Comparison of ENCODE assay signal across 6 cellular contexts in the genomic region with DNA sequence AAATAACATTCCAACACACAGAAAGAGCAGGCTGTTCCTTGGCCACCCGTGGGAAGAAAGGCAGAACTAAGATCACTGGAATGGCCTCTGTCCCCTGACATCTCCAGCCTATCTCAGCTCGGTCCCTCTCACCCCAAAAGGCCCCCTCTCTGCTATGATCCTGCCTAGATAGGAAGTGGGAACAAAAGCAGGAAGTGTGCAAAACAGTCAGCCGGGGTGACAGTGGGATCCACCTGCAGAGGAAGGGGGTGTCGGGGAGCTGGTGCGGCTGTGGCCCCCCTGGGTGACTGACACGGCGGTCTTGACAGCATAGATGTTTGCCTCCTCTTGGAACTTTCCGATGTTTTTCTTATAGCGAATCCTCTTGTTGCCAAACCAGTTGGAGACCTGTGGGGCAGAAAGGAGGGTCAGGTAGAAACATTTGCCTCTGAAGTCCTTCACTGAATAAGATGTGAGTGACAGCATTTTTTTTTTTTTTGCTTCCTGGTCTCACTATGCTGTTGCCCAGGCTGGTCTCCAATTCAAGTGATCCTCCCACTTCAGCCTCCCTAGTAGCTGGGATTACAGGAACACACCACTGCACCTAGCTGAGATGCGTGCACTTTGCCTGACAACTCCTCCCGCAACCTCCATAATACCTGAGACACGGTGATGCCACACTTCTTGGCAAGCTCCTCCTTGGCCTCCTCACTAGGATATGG. TPM values are rescaled to one million over a fixed set of nuclear protein-coding genes. Genes with fewer than 3 reads are reported as not detected.
DNase-seq lines count a peak whose midpoint lies in the region; ATAC-seq and TF ChIP-seq lines count a peak whose summit lies in the region.

No MANE protein-coding gene starts in this region.

- H3K36me3 Mint-ChIP-seq in CD4-positive, CD25-positive, alpha-beta regulatory T cell, result peaks cover 25% of the 10 kb centered on the region
- peaks cover 22% of the 10 kb centered on the region for H3K36me3 Mint-ChIP-seq in WTC11
- H3K36me3 Mint-ChIP-seq in naive B cell, result peaks cover 16 to 35% of the 10 kb centered on the region in 2 donors

- TF ChIP-seq CTCF in WTC11 (IDR thresholded peaks at IDR 0.05), result no peak

- peaks cover 30% of the 10 kb centered on the region for H3K36me3 ChIP-seq in CD4-positive, CD25-positive, alpha-beta regulatory T cell (ENCODE audit: control insufficient read depth, insufficient read depth, low read length)

- DNase-seq in CD4-positive, CD25-positive, alpha-beta regulatory T cell, result no peak
- DNase-seq in WTC11 (ENCODE audit: low spot score) (no peak), naive B cell (no peak), NCI-H146 (lab: John Stamatoyannopoulos, UW) (no peak), HCEC 1CT (no peak)
- no peak for DNase-seq in stimulated activated CD8-positive, alpha-beta memory T cell treated with anti-CD3 and anti-CD28 coated beads, Interleukin-4, amount 100 ng/mL, for 48 hours

- H3K27ac ChIP-seq in CD4-positive, CD25-positive, alpha-beta regulatory T cell (ENCODE audit: insufficient read depth, low read length, poor library complexity, severe bottlenecking), result peak overlapping the region; percentile 67

- H3K9me3 ChIP-seq in CD4-positive, CD25-positive, alpha-beta regulatory T cell (ENCODE audit: control insufficient read depth in 2 of 2, low read length in 2 of 2), result no peaks in the 10 kb centered on the region

- peaks cover 56% of the 10 kb centered on the region for H3K4me1 ChIP-seq in CD4-positive, CD25-positive, alpha-beta regulatory T cell (ENCODE audit: control insufficient read depth, insufficient read depth, low read length, poor library complexity, severe bottlenecking)

- no peaks in the 10 kb centered on the region for H3K9me3 Mint-ChIP-seq in CD4-positive, CD25-positive, alpha-beta regulatory T cell
- H3K9me3 Mint-ChIP-seq in WTC11, result no peaks in the 10 kb centered on the region
- H3K9me3 Mint-ChIP-seq in naive B cell, result no peaks in the 10 kb centered on the region

- CTCF ChIA-PET in WTC11 (lab: Charles Lee), result no interaction called here

- no peak overlapping the region for H3K4me3 ChIP-seq in CD4-positive, CD25-positive, alpha-beta regulatory T cell (ENCODE audit: low read depth, low read length)

- H3K27me3 ChIP-seq in CD4-positive, CD25-positive, alpha-beta regulatory T cell (ENCODE audit: control insufficient read depth, insufficient read depth, low read length), result no peaks in the 10 kb centered on the region

- no peak for ATAC-seq in CD4-positive, CD25-positive, alpha-beta regulatory T cell (ENCODE audit: low read depth in 2 of 2)
- ATAC-seq in WTC11 (no peak), naive B cell (ENCODE audit: low read depth in 2 of 2) (no peak)

- H3K4me1 Mint-ChIP-seq in CD4-positive, CD25-positive, alpha-beta regulatory T cell, result peaks cover 6 to 51% (median 36%) of the 10 kb centered on the region in 4 donors
- H3K4me1 Mint-ChIP-seq in WTC11, result peaks cover 33% of the 10 kb centered on the region
- peaks cover 52 to 58% (median 55%) of the 10 kb centered on the region in 3 donors for H3K4me1 Mint-ChIP-seq in naive B cell

- peak overlapping the region; percentile 94 to 98 (median 96) for H3K4me3 Mint-ChIP-seq in CD4-positive, CD25-positive, alpha-beta regulatory T cell
- H3K4me3 Mint-ChIP-seq in WTC11, result 0 out of 2 replicates have a peak overlapping the region, but pooled peaks have one; percentile 6
- peak overlapping the region; percentile 65 to 97 (median 78) for H3K4me3 Mint-ChIP-seq in naive B cell

- POLR2A ChIA-PET in WTC11 (lab: Charles Lee), result no interaction called here

- peaks cover 4% of the 10 kb centered on the region for H3K27me3 Mint-ChIP-seq in CD4-positive, CD25-positive, alpha-beta regulatory T cell
- no peaks in the 10 kb centered on the region for H3K27me3 Mint-ChIP-seq in WTC11 (ENCODE audit: low read depth)
- H3K27me3 Mint-ChIP-seq in naive B cell, result no peaks in the 10 kb centered on the region

- peak overlapping the region; percentile 93 to 98 (median 95) for H3K27ac Mint-ChIP-seq in CD4-positive, CD25-positive, alpha-beta regulatory T cell
- peak overlapping the region; percentile 71 for H3K27ac Mint-ChIP-seq in WTC11
- H3K27ac Mint-ChIP-seq in naive B cell, result peak overlapping the region; percentile 79 to 95 (median 91)

TF ChIP-seq in WTC11, 78 proteins besides CTCF, POLR2A, EP300 and RAD21 (continues in another document):
- TF ChIP-seq CREM (CRISPR knock-in tag; IDR thresholded peaks at IDR 0.05) (no peak), ZBTB21 (CRISPR knock-in tag; IDR thresholded peaks at IDR 0.05; ENCODE audit: borderline replicate concordance) (no peak), ZNF263 (CRISPR knock-in tag; IDR thresholded peaks at IDR 0.05; ENCODE audit: low read depth) (no peak), NFYB (CRISPR knock-in tag; conservative IDR thresholded peaks at IDR 0.05; ENCODE audit: low read depth) (no peak), ZNF317 (CRISPR knock-in tag; IDR thresholded peaks at IDR 0.05; ENCODE audit: borderline replicate concordance, low read depth) (no peak), FOXP1 (CRISPR knock-in tag; IDR thresholded peaks at IDR 0.05; ENCODE audit: borderline replicate concordance) (no peak), TEAD4 (CRISPR knock-in tag; IDR thresholded peaks at IDR 0.05) (no peak), ZMAT4 (CRISPR knock-in tag; IDR thresholded peaks at IDR 0.05) (no peak), GTF2I (CRISPR knock-in tag; conservative IDR thresholded peaks at IDR 0.05) (no peak), ZNF425 (CRISPR knock-in tag; conservative IDR thresholded peaks at IDR 0.05) (no peak), SP1 (CRISPR knock-in tag; conservative IDR thresholded peaks at IDR 0.05) (no peak), OVOL2 (CRISPR knock-in tag; IDR thresholded peaks at IDR 0.05; ENCODE audit: borderline replicate concordance) (no peak), TCF7 (CRISPR knock-in tag; IDR thresholded peaks at IDR 0.05; ENCODE audit: low read depth) (no peak)
- TF ChIP-seq, protein P1, sequence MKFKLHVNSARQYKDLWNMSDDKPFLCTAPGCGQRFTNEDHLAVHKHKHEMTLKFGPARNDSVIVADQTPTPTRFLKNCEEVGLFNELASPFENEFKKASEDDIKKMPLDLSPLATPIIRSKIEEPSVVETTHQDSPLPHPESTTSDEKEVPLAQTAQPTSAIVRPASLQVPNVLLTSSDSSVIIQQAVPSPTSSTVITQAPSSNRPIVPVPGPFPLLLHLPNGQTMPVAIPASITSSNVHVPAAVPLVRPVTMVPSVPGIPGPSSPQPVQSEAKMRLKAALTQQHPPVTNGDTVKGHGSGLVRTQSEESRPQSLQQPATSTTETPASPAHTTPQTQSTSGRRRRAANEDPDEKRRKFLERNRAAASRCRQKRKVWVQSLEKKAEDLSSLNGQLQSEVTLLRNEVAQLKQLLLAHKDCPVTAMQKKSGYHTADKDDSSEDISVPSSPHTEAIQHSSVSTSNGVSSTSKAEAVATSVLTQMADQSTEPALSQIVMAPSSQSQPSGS (CRISPR knock-in tag; IDR thresholded peaks at IDR 0.05; ENCODE audit: borderline replicate concordance, low read depth), result no peak

RNA-seq across cellular contexts. Expression of gene PBX2, which starts 2.8 kb away (rescaled TPM):
- 106 TPM for total RNA-seq in CD4-positive, CD25-positive, alpha-beta regulatory T cell
- polyA plus RNA-seq in CD4-positive, CD25-positive, alpha-beta regulatory T cell, result 1 to 10 TPM; 1.7 to 2.7 (median 1.9) TPM
- 130 to 165 TPM (median 150 TPM) in 3 replicates for total RNA-seq in WTC11 (2021)
- 1 to 10 TPM in 5 of 6 donors, under 1 TPM in 1; 0.64 to 4.0 (median 3.1) TPM for polyA plus RNA-seq in naive B cell (ENCODE audit: low read depth in 6 of 6)

RNA-seq across cellular contexts. Expression of gene AGER, which starts 3.1 kb away (rescaled TPM):
- 27.8 TPM for total RNA-seq in CD4-positive, CD25-positive, alpha-beta regulatory T cell
- polyA plus RNA-seq in CD4-positive, CD25-positive, alpha-beta regulatory T cell, result under 1 TPM in 2 of 4 donors, not detected in 2; 0.44 to 0.52 TPM
- total RNA-seq in WTC11 (2021), result 17.7 to 20.0 TPM (median 18.1 TPM) in 3 replicates
- polyA plus RNA-seq in naive B cell (ENCODE audit: low read depth in 6 of 6), result 1 to 10 TPM in 1 of 6 donors, under 1 TPM in 3, not detected in 2; 0.32 to 1.1 (median 0.63) TPM

RNA-seq across cellular contexts. Expression of gene GPSM3, which starts 5.3 kb away (rescaled TPM):
- total RNA-seq in CD4-positive, CD25-positive, alpha-beta regulatory T cell, result 202 TPM
- 100 to 1,000 TPM in 2 of 4 donors, 10 to 100 TPM in 2; 82.4 to 109 (median 96.1) TPM for polyA plus RNA-seq in CD4-positive, CD25-positive, alpha-beta regulatory T cell
- total RNA-seq in WTC11 (2021), result 10.0 to 14.0 TPM (median 13.1 TPM) in 3 replicates
- 100 to 1,000 TPM in 5 of 6 donors, 10 to 100 TPM in 1; 99.0 to 145 (median 125) TPM for polyA plus RNA-seq in naive B cell (ENCODE audit: low read depth in 6 of 6)

RNA-seq across cellular contexts. Expression of gene RNF5, which starts 9.0 kb away (rescaled TPM):
- 30.0 TPM for total RNA-seq in CD4-positive, CD25-positive, alpha-beta regulatory T cell
- 100 to 1,000 TPM; 117 to 135 (median 131) TPM for polyA plus RNA-seq in CD4-positive, CD25-positive, alpha-beta regulatory T cell
- 108 to 114 TPM (median 111 TPM) in 3 replicates for total RNA-seq in WTC11 (2021)
- 100 to 1,000 TPM in 3 of 6 donors, 10 to 100 TPM in 3; 85.9 to 116 (median 102) TPM for polyA plus RNA-seq in naive B cell (ENCODE audit: low read depth in 6 of 6)

RNA-seq across cellular contexts. Expression of gene AGPAT1, which starts 11.3 kb away (rescaled TPM):
- 23.9 TPM for total RNA-seq in CD4-positive, CD25-positive, alpha-beta regulatory T cell
- polyA plus RNA-seq in CD4-positive, CD25-positive, alpha-beta regulatory T cell, result 10 to 100 TPM; 11.8 to 15.2 (median 14.3) TPM
- total RNA-seq in WTC11 (2021), result 84.5 to 88.9 TPM (median 87.5 TPM) in 3 replicates
- polyA plus RNA-seq in naive B cell (ENCODE audit: low read depth in 6 of 6), result 10 to 100 TPM in 5 of 6 donors, 1 to 10 TPM in 1; 9.1 to 20.6 (median 13.1) TPM

Comparison
In these comparisons a context has a peak if more than half of its experiments do, and no peak if none do; other contexts are left out.
1. H3K4me3 Mint-ChIP-seq: peak in every context shown above with its lines; median percentile 96 in CD4-positive, CD25-positive, alpha-beta regulatory T cell; 78 in naive B cell; 6 in WTC11.
2. RNA of gene GPSM3, which starts 5.3 kb away (total RNA-seq): 202 TPM in CD4-positive, CD25-positive, alpha-beta regulatory T cell (single experiment); 10.0 to 14.0 TPM in WTC11; every median in the first group is over 10 times any median in the second.
3. Peak in every context shown above with its lines, with median percentiles within 50 percentile points of each other: H3K27ac Mint-ChIP-seq.